In the genomic region with DNA sequence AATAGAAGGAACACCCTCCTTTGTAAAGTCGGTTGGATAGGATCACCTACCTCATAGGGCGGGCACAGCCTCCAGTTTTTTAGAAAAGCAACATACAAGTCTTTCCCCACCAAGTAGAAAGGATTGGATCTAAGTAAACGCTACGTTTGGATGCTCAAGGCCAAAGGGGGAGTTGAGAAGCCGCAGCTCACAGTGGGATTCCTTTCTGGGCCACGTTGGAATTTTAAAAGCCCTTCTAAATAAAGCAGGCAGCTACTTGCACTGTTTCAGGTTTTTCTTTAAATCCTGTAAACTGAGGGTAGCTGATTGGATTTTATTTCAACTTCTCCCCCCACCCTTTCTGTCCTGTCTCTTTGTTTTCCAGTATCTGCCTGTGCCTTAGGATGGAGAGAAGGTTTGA, we compare ENCODE assay signal across 13 cellular contexts. TPM values are rescaled to one million over a fixed set of nuclear protein-coding genes. Genes with fewer than 3 reads are reported as not detected.
DNase-seq lines count a peak whose midpoint lies in the region; TF ChIP-seq lines count a peak whose summit lies in the region.
"Had no signal": no experiment of that assay in that cellular context is flagged by ENCODE, and none has a peak within 500 bp of the region (broad histone marks: within the 10 kb centered on the region; RNA-seq: fewer than 3 reads in every experiment).

No MANE protein-coding gene starts in this region.

- peak overlapping the region; percentile 67 for H3K27ac Mint-ChIP-seq in dendritic cell treated with granulocyte-macrophage colony-stimulating factor and Interleukin-4, amounts not matched to agents 40 ng/mL and 50 ng/mL, for 4 days
- peak overlapping the region; percentile 88 for H3K27ac Mint-ChIP-seq in nephron progenitor cell
- H3K27ac Mint-ChIP-seq: CD8-positive, alpha-beta T cell; stimulated activated effector memory CD8-positive, alpha-beta T cell treated with anti-CD3 and anti-CD28 coated beads, Interleukin-12 subunit alpha, Interleukin-12 subunit beta, amount 100 ng/mL, for 72 hours had no signal

- peaks cover 88% of the 10 kb centered on the region for H3K4me1 ChIP-seq in cardiac muscle cell (ENCODE audit: low read depth)
- peaks cover 35% of the 10 kb centered on the region for H3K4me1 ChIP-seq in left ventricle myocardium inferior
- H3K4me1 ChIP-seq in right atrium auricular region: peaks cover 0 to 82% of the 10 kb centered on the region in 2 donors

- H3K27ac ChIP-seq in cardiac muscle cell: peak overlapping the region; percentile 100
- H3K27ac ChIP-seq in left ventricle myocardium inferior (replicated peaks): no peak overlapping the region
- no peak overlapping the region for H3K27ac ChIP-seq in WERI-Rb-1
- peak overlapping the region in 1 of 2 donors; percentile 46 for H3K27ac ChIP-seq in right atrium auricular region

- peaks cover 64% of the 10 kb centered on the region for H3K4me1 Mint-ChIP-seq in dendritic cell treated with granulocyte-macrophage colony-stimulating factor and Interleukin-4, amounts not matched to agents 40 ng/mL and 50 ng/mL, for 4 days (ENCODE audit: low read depth)
- H3K4me1 Mint-ChIP-seq in nephron progenitor cell: peaks cover 71% of the 10 kb centered on the region

- intact Hi-C loops in left ventricle myocardium inferior (cut with micrococcal nuclease): no loop called here
- intact Hi-C loops in dendritic cell treated with granulocyte-macrophage colony-stimulating factor and Interleukin-4, amounts not matched to agents 40 ng/mL and 50 ng/mL, for 4 days (cut with micrococcal nuclease): loop anchor here (5.0 kb wide), 1 partner anchor 41 kb away; no protein-coding TSS in a partner anchor

- H3K36me3 ChIP-seq in cardiac muscle cell (peaks cover 8% of the 10 kb centered on the region), left ventricle myocardium inferior (peaks cover 8% of the 10 kb centered on the region), WERI-Rb-1 (peaks cover 58% of the 10 kb centered on the region), right atrium auricular region (no peaks in the 10 kb centered on the region)

- H3K4me3 ChIP-seq in cardiac muscle cell: no peak overlapping the region
- H3K4me3 ChIP-seq in left ventricle myocardium inferior: no peak overlapping the region
- no peak overlapping the region for H3K4me3 ChIP-seq in WERI-Rb-1 (ENCODE audit: low read depth, low read length)
- no peak overlapping the region for H3K4me3 ChIP-seq in right atrium auricular region

- H3K27me3 ChIP-seq in cardiac muscle cell: no peaks in the 10 kb centered on the region
- H3K27me3 ChIP-seq in left ventricle myocardium inferior (ENCODE audit: low read depth): no peaks in the 10 kb centered on the region
- H3K27me3 ChIP-seq in WERI-Rb-1 (ENCODE audit: insufficient read depth, low read depth, severe bottlenecking): no peaks in the 10 kb centered on the region
- H3K27me3 ChIP-seq in right atrium auricular region: no peaks in the 10 kb centered on the region

- TF ChIP-seq CTCF in cardiac muscle cell (IDR thresholded peaks at IDR 0.05; ENCODE audit: low read depth, low read length): no peak
- TF ChIP-seq CTCF in left ventricle myocardium inferior (IDR thresholded peaks at IDR 0.05; ENCODE audit: borderline replicate concordance): no peak
- TF ChIP-seq CTCF in nephron progenitor cell (IDR thresholded peaks at IDR 0.05): no peak
- no peak for TF ChIP-seq CTCF in WERI-Rb-1 (IDR thresholded peaks at IDR 0.05; ENCODE audit: low read depth, low read length)
- no peak for TF ChIP-seq CTCF in right atrium auricular region (IDR thresholded peaks at IDR 0.05)

- H3K9me3 Mint-ChIP-seq in dendritic cell treated with granulocyte-macrophage colony-stimulating factor and Interleukin-4, amounts not matched to agents 40 ng/mL and 50 ng/mL, for 4 days: no peaks in the 10 kb centered on the region
- peaks cover under 1% of the 10 kb centered on the region for H3K9me3 Mint-ChIP-seq in nephron progenitor cell
- H3K9me3 Mint-ChIP-seq: CD8-positive, alpha-beta T cell; stimulated activated effector memory CD8-positive, alpha-beta T cell treated with anti-CD3 and anti-CD28 coated beads, Interleukin-12 subunit alpha, Interleukin-12 subunit beta, amount 100 ng/mL, for 72 hours had no signal

- H3K36me3 Mint-ChIP-seq in dendritic cell treated with granulocyte-macrophage colony-stimulating factor and Interleukin-4, amounts not matched to agents 40 ng/mL and 50 ng/mL, for 4 days (ENCODE audit: low read depth): no peaks in the 10 kb centered on the region
- peaks cover 48% of the 10 kb centered on the region for H3K36me3 Mint-ChIP-seq in nephron progenitor cell (ENCODE audit: low read depth)
- H3K36me3 Mint-ChIP-seq: CD8-positive, alpha-beta T cell; stimulated activated effector memory CD8-positive, alpha-beta T cell treated with anti-CD3 and anti-CD28 coated beads, Interleukin-12 subunit alpha, Interleukin-12 subunit beta, amount 100 ng/mL, for 72 hours had no signal

- DNase-seq in cardiac muscle cell (ENCODE audit: low read depth in 1 of 2, low spot score in 1 of 2): no peak
- DNase-seq in left ventricle myocardium inferior: no peak
- no peak for DNase-seq in nephron progenitor cell
- DNase-seq in WERI-Rb-1: no peak
- DNase-seq in NCI-H1417 (lab: John Stamatoyannopoulos, UW): no peak
- no peak for DNase-seq in right atrium auricular region (ENCODE audit: low spot score)
- DNase-seq in CD1c-positive myeloid dendritic cell (ENCODE audit: extremely low spot score): no peak
- DNase-seq: CD8-positive, alpha-beta T cell; NCI-H187; stimulated activated CD4-positive, alpha-beta T cell treated with anti-CD3 and anti-CD28 coated beads, Interleukin-4, amount 100 ng/mL, for 1 hour; T-helper 9 cell had no signal

- no peak overlapping the region for H3K4me3 Mint-ChIP-seq in dendritic cell treated with granulocyte-macrophage colony-stimulating factor and Interleukin-4, amounts not matched to agents 40 ng/mL and 50 ng/mL, for 4 days
- peak overlapping the region; percentile 2 for H3K4me3 Mint-ChIP-seq in nephron progenitor cell
- H3K4me3 Mint-ChIP-seq: CD8-positive, alpha-beta T cell; stimulated activated effector memory CD8-positive, alpha-beta T cell treated with anti-CD3 and anti-CD28 coated beads, Interleukin-12 subunit alpha, Interleukin-12 subunit beta, amount 100 ng/mL, for 72 hours had no signal

- H3K9me3 ChIP-seq in cardiac muscle cell (ENCODE audit: low read depth): no peaks in the 10 kb centered on the region
- H3K9me3 ChIP-seq in left ventricle myocardium inferior (replicated peaks): no peaks in the 10 kb centered on the region
- H3K9me3 ChIP-seq in WERI-Rb-1 (ENCODE audit: severe bottlenecking): no peaks in the 10 kb centered on the region
- no peaks in the 10 kb centered on the region for H3K9me3 ChIP-seq in right atrium auricular region

- H3K27me3 Mint-ChIP-seq in dendritic cell treated with granulocyte-macrophage colony-stimulating factor and Interleukin-4, amounts not matched to agents 40 ng/mL and 50 ng/mL, for 4 days: peaks cover 56% of the 10 kb centered on the region
- no peaks in the 10 kb centered on the region for H3K27me3 Mint-ChIP-seq in nephron progenitor cell (ENCODE audit: low read depth, poor library complexity)

RNA-seq across cellular contexts. Expression of a gene that starts 44.2 kb away (rescaled TPM):
- total RNA-seq in cardiac muscle cell (55.0 and 71.3 TPM in 2 replicates), left ventricle myocardium inferior (9.6 TPM), right atrium auricular region (10 to 100 TPM; 27.2 to 34.5 TPM)
- polyA plus RNA-seq in cardiac muscle cell: 35.8 and 48.5 TPM in 2 replicates
